ENCODE assay signal across 26 cellular contexts in genomic region chr20:37579091-37579490, GRCh38.
"Had no signal": no experiment of that assay in that cellular context is flagged by ENCODE, and none has a peak within 500 bp of the region (broad histone marks: within the 10 kb centered on the region; RNA-seq: fewer than 3 reads in every experiment).

No MANE protein-coding gene starts in this region.

- H3K4me1 Mint-ChIP-seq: activated T-helper 17 cell treated with anti-CD3 and anti-CD28 coated beads, Interleukin-2, amount 50 U/mL, for 72 hours had no signal

- H3K27ac Mint-ChIP-seq: activated B cell treated with CpG ODN at 0.5 μM for 24 hours; activated CD8-positive, alpha-beta T cell treated with anti-CD3 and anti-CD28 coated beads for 36 hours; activated T-helper 17 cell treated with anti-CD3 and anti-CD28 coated beads, Interleukin-2, amount 50 U/mL, for 72 hours; effector memory CD8-positive, alpha-beta T cell; nephron; T-helper 2 cell treated with Interferon-gamma antibody and Interleukin-4, amounts not matched to agents 5 μg/mL and 100 μg/mL, for 36 hours had no signal

- ATAC-seq: activated CD8-positive, alpha-beta T cell treated with anti-CD3 and anti-CD28 coated beads for 36 hours; activated T-cell treated with anti-CD3 and anti-CD28 coated beads, Interleukin-2, amount 50 U/mL, for 4 hours; activated T-helper 17 cell treated with anti-CD3 and anti-CD28 coated beads, Interleukin-2, amount 50 U/mL, for 72 hours; effector memory CD8-positive, alpha-beta T cell; gastroesophageal sphincter; left lobe of liver; lower lobe of right lung; sciatic nerve; stimulated activated naive B cell treated with anti-CD40 and anti-IgM and Interleukin-4, amounts not matched to agents 10 μg/mL and 1 μg/mL and 100 μg/mL, for 72 hours had no signal

- H3K36me3 Mint-ChIP-seq: stimulated activated naive B cell treated with anti-CD40 and anti-IgM and Interleukin-4, amounts not matched to agents 10 μg/mL and 1 μg/mL and 100 μg/mL, for 72 hours had no signal

- H3K9me3 Mint-ChIP-seq: activated B cell treated with CpG ODN at 0.5 μM for 24 hours; activated CD8-positive, alpha-beta T cell treated with anti-CD3 and anti-CD28 coated beads for 36 hours; activated T-cell treated with anti-CD3 and anti-CD28 coated beads, Interleukin-2, amount 50 U/mL, for 4 hours; activated T-helper 17 cell treated with anti-CD3 and anti-CD28 coated beads, Interleukin-2, amount 50 U/mL, for 72 hours; effector memory CD8-positive, alpha-beta T cell; nephron; stimulated activated naive B cell treated with anti-CD40 and anti-IgM and Interleukin-4, amounts not matched to agents 10 μg/mL and 1 μg/mL and 100 μg/mL, for 72 hours; T-helper 2 cell treated with Interferon-gamma antibody and Interleukin-4, amounts not matched to agents 5 μg/mL and 100 μg/mL, for 36 hours had no signal

- DNase-seq: activated B cell treated with CpG ODN at 0.5 μM for 24 hours; activated CD4-positive, alpha-beta T cell treated with anti-CD3 and anti-CD28 coated beads, Interleukin-2, amount 50 U/mL, for 1 hour; activated CD8-positive, alpha-beta T cell treated with anti-CD3 and anti-CD28 coated beads for 36 hours; activated gamma-delta T cell treated with Interleukin-2 at 50 U/mL for 16 hours; activated naive CD4-positive, alpha-beta T cell treated with anti-CD3 and anti-CD28 coated beads, Interleukin-2, amount 50 U/mL, for 16 hours; activated T-cell treated with anti-CD3 and anti-CD28 coated beads, Interleukin-2, amount 50 U/mL, for 4 hours; amniotic stem cell; caudate nucleus; cortex of kidney; effector memory CD8-positive, alpha-beta T cell; hippocampal formation; lower lobe of right lung; mesendoderm; ovary; retina; stimulated activated CD4-positive, alpha-beta T cell treated with anti-CD3 and anti-CD28 coated beads, Interleukin-12 subunit alpha, Interleukin-12 subunit beta, amount 100 ng/mL, for 4 hours; stimulated activated naive B cell treated with anti-CD40 and anti-IgM and Interleukin-4, amounts not matched to agents 10 μg/mL and 1 μg/mL and 100 μg/mL, for 72 hours; stomach; upper lobe of left lung had no signal

- FAIRE-seq: endothelial cell of umbilical vein had no signal

- H3K4me3 Mint-ChIP-seq: activated B cell treated with CpG ODN at 0.5 μM for 24 hours; activated CD8-positive, alpha-beta T cell treated with anti-CD3 and anti-CD28 coated beads for 36 hours; activated T-cell treated with anti-CD3 and anti-CD28 coated beads, Interleukin-2, amount 50 U/mL, for 4 hours; activated T-helper 17 cell treated with anti-CD3 and anti-CD28 coated beads, Interleukin-2, amount 50 U/mL, for 72 hours; effector memory CD8-positive, alpha-beta T cell; nephron; stimulated activated naive B cell treated with anti-CD40 and anti-IgM and Interleukin-4, amounts not matched to agents 10 μg/mL and 1 μg/mL and 100 μg/mL, for 72 hours; T-helper 2 cell treated with Interferon-gamma antibody and Interleukin-4, amounts not matched to agents 5 μg/mL and 100 μg/mL, for 36 hours had no signal
